In genomic region chr1:182587666-182588438, GRCh38 we compare ENCODE assay signal across 8 cellular contexts. TPM values are rescaled to one million over a fixed set of nuclear protein-coding genes. Genes with fewer than 3 reads are reported as not detected.
DNase-seq lines count a peak whose midpoint lies in the region; ATAC-seq and TF ChIP-seq lines count a peak whose summit lies in the region.

No MANE protein-coding gene starts in this region.

- dilution Hi-C loops in mammary epithelial cell (cut with HindIII; ENCODE audit: low sequenced_read_pairs): loop anchor here (5.0 to 25.0 kb wide), 2 partner anchors 54 to 501 kb away; no protein-coding TSS in a partner anchor

- no peaks in the 10 kb centered on the region for H3K27me3 ChIP-seq in BLaER1 treated with 17β-estradiol and CSF1 and Interleukin-3, amounts not matched to agents 10 nM and 100 nM
- H3K27me3 ChIP-seq in mammary epithelial cell (ENCODE audit: insufficient read depth, low read length): no peaks in the 10 kb centered on the region

- H3K79me2 ChIP-seq in mammary epithelial cell (ENCODE audit: insufficient read depth, low read length): no peaks in the 10 kb centered on the region

- peak overlapping the region; percentile 72 to 97 (median 92); a peak in 21 of 22 replicates for H3K27ac ChIP-seq in BLaER1 treated with 17β-estradiol and CSF1 and Interleukin-3, amounts not matched to agents 10 nM and 100 nM
- peak overlapping the region; percentile 73 for H3K27ac ChIP-seq in mammary epithelial cell (ENCODE audit: insufficient read depth, low read depth, low read length)

- no peak overlapping the region for H3K27ac Mint-ChIP-seq in nephron progenitor cell

- TF ChIP-seq CTCF in mammary epithelial cell (conservative IDR thresholded peaks at IDR 0.05 in 1 of 2, IDR thresholded peaks at IDR 0.05 in 1 of 2; ENCODE audit: extremely low read depth in 1 of 2, insufficient read depth in 1 of 2, low read depth in 1 of 2, low read length in 2 of 2) (no peak), nephron progenitor cell (IDR thresholded peaks at IDR 0.05) (no peak)

- peaks cover 5 to 20% (median 15%) of the 10 kb centered on the region in 11 experiments; a peak in 17 of 22 replicates for H3K9me3 ChIP-seq in BLaER1 treated with 17β-estradiol and CSF1 and Interleukin-3, amounts not matched to agents 10 nM and 100 nM (replicated peaks in 1 of 11)
- H3K9me3 ChIP-seq in mammary epithelial cell (replicated peaks; ENCODE audit: insufficient read depth, low read length): no peaks in the 10 kb centered on the region

- WGBS in mammary epithelial cell (ENCODE audit: low coverage, missing lambda C conversion rate): 52% methylated on average over 3 of the region's 3 CpGs

- peaks cover 9% of the 10 kb centered on the region for H3K9me3 Mint-ChIP-seq in nephron progenitor cell

- peak; percentile 10 for ATAC-seq in HG03565 (IDR thresholded peaks at IDR 0.05; ENCODE audit: unreplicated experiment)
- ATAC-seq in GM21390 (IDR thresholded peaks at IDR 0.05; ENCODE audit: unreplicated experiment): no peak

- peak overlapping the region; percentile 96 for H3K4me3 Mint-ChIP-seq in nephron progenitor cell

- H3K36me3 ChIP-seq in BLaER1 treated with 17β-estradiol and CSF1 and Interleukin-3, amounts not matched to agents 10 nM and 100 nM: peaks cover 16 to 36% (median 24%) of the 10 kb centered on the region in 11 experiments
- H3K36me3 ChIP-seq in mammary epithelial cell (ENCODE audit: insufficient read depth, low read length): no peaks in the 10 kb centered on the region

- peaks cover 39% of the 10 kb centered on the region for H3K4me1 Mint-ChIP-seq in nephron progenitor cell

- DNase-seq in mammary epithelial cell (no peak), nephron progenitor cell (no peak), RPMI8226 (no peak), kidney glomerular epithelial cell (lab: John Stamatoyannopoulos, UW) (no peak)
- DNase-seq in activated CD4-positive, CD25-positive, alpha-beta regulatory T cell treated with anti-CD3 and anti-CD28 coated beads, Interleukin-2, amount 50 U/mL, for 72 hours: no peak

- H3K4me1 ChIP-seq in BLaER1 treated with 17β-estradiol and CSF1 and Interleukin-3, amounts not matched to agents 10 nM and 100 nM: peaks cover 25 to 45% (median 34%) of the 10 kb centered on the region in 10 experiments
- peaks cover 2% of the 10 kb centered on the region for H3K4me1 ChIP-seq in mammary epithelial cell (ENCODE audit: insufficient read depth, low read length)

- intact Hi-C loops in mammary epithelial cell (cut with micrococcal nuclease): no loop called here

- peak overlapping the region; percentile 81 to 91 (median 87); a peak in 21 of 22 replicates for H3K9ac ChIP-seq in BLaER1 treated with 17β-estradiol and CSF1 and Interleukin-3, amounts not matched to agents 10 nM and 100 nM
- H3K9ac ChIP-seq in mammary epithelial cell (ENCODE audit: insufficient read depth, low read length): peak overlapping the region; percentile 62

- in situ Hi-C loops in mammary epithelial cell (cut with MboI; ENCODE audit: low sequenced_read_pairs in 2 of 2): loop anchor here (5.0 to 25.0 kb wide), 2 partner anchors 141 to 501 kb away; no protein-coding TSS in a partner anchor

- H3K27me3 Mint-ChIP-seq in nephron progenitor cell (ENCODE audit: low read depth, poor library complexity): peaks cover 4% of the 10 kb centered on the region

- H2AFZ ChIP-seq in mammary epithelial cell (ENCODE audit: low read depth, low read length): peak overlapping the region; percentile 99

- peak overlapping the region; percentile 70 to 89 (median 84) for H3K4me2 ChIP-seq in BLaER1 treated with 17β-estradiol and CSF1 and Interleukin-3, amounts not matched to agents 10 nM and 100 nM
- H3K4me2 ChIP-seq in mammary epithelial cell (ENCODE audit: insufficient read depth, low read depth, low read length): peak overlapping the region; percentile 76

- no TSS peak for BruUV-seq in mammary epithelial cell (replicated peaks; lab: Mats Ljungman, UMichigan)

- peaks cover 27% of the 10 kb centered on the region for H3K36me3 Mint-ChIP-seq in nephron progenitor cell (ENCODE audit: low read depth)

- H4K20me1 ChIP-seq in BLaER1 treated with 17β-estradiol and CSF1 and Interleukin-3, amounts not matched to agents 10 nM and 100 nM: no peaks in the 10 kb centered on the region
- no peaks in the 10 kb centered on the region for H4K20me1 ChIP-seq in mammary epithelial cell (ENCODE audit: insufficient read depth, low read length)

- CTCF ChIA-PET in mammary epithelial cell (lab: Charles Lee; ENCODE audit: low non-redundant PET): no interaction called here

- peak overlapping the region; percentile 69 to 95 (median 76) for H3K4me3 ChIP-seq in BLaER1 treated with 17β-estradiol and CSF1 and Interleukin-3, amounts not matched to agents 10 nM and 100 nM
- peak overlapping the region; percentile 69 to 77 (median 72) for H3K4me3 ChIP-seq in mammary epithelial cell (replicated peaks in 1 of 3; ENCODE audit: insufficient read depth in 1 of 3, low read depth in 2 of 3, low read length in 3 of 3)

RNA-seq across cellular contexts. Expression of gene RNASEL, which starts 1.2 kb away (rescaled TPM):
- 1 to 10 TPM; 3.0 to 3.5 TPM for total RNA-seq in mammary epithelial cell
- 3.0 TPM for polyA plus RNA-seq in mammary epithelial cell
- polyA minus RNA-seq in mammary epithelial cell: 2.2 TPM

RNA-seq across cellular contexts. Expression of gene RGS16, which starts 16.3 kb away (rescaled TPM):
- under 1 TPM; 0.33 to 0.52 TPM for total RNA-seq in mammary epithelial cell
- polyA plus RNA-seq in mammary epithelial cell: 0.80 TPM
- polyA minus RNA-seq in mammary epithelial cell: 3.0 TPM
